Comparison of ENCODE assay signal across 1 cellular context in the genomic region with DNA sequence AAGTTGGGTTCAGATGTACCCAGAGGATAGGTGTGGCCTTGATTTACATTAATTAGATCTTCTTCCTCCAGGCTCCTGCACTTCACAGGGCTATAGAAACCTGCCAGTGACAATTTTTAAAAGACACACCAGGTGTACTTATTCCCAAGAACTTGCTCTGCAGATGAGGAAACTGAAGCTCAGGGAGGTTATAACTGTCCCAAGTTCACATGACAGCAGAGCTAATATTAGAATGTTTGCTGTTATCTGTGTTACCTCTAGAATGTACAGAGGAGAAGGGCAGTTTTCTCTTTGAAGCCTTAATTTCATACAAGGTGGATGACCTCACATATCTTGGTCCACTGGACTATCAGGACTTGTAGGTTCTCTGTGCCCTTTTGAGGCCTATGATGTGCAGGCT.
TF ChIP-seq lines count a peak whose summit lies in the region.

No MANE protein-coding gene starts in this region.

TF ChIP-seq in IMR-90, 13 proteins besides CTCF, POLR2A, EP300 and RAD21 (continued from another document):
- TF ChIP-seq SMC3 (IDR thresholded peaks at IDR 0.05; ENCODE audit: low read depth, low read length), result no peak
- no peak for TF ChIP-seq CHD1 (IDR thresholded peaks at IDR 0.05; ENCODE audit: low read depth, low read length)
- TF ChIP-seq, protein P1, sequence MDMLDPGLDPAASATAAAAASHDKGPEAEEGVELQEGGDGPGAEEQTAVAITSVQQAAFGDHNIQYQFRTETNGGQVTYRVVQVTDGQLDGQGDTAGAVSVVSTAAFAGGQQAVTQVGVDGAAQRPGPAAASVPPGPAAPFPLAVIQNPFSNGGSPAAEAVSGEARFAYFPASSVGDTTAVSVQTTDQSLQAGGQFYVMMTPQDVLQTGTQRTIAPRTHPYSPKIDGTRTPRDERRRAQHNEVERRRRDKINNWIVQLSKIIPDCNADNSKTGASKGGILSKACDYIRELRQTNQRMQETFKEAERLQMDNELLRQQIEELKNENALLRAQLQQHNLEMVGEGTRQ (IDR thresholded peaks at IDR 0.05; ENCODE audit: low read depth, low read length), result no peak
- no peak for TF ChIP-seq RCOR1 (IDR thresholded peaks at IDR 0.05; ENCODE audit: insufficient replicate concordance, low read length)
- TF ChIP-seq MAFK (IDR thresholded peaks at IDR 0.05; ENCODE audit: low read depth, low read length), result no peak
- no peak for TF ChIP-seq ELK1 (IDR thresholded peaks at IDR 0.05; ENCODE audit: borderline replicate concordance, low read depth, low read length)
- no peak for TF ChIP-seq RFX5 (IDR thresholded peaks at IDR 0.05; ENCODE audit: low read depth, low read length)
- no peak for TF ChIP-seq MAZ (IDR thresholded peaks at IDR 0.05; ENCODE audit: borderline replicate concordance, low read depth, low read length)
- TF ChIP-seq CEBPB (IDR thresholded peaks at IDR 0.05; ENCODE audit: low read depth, low read length), result no peak
TF ChIP-seq in IMR-90: peak in this region for 0.
